23 cellular contexts compared by ENCODE assay signal in genomic region chr12:22668441-22668840, GRCh38.
"Had no signal": no experiment of that assay in that cellular context is flagged by ENCODE, and none has a peak within 500 bp of the region (broad histone marks: within the 10 kb centered on the region; RNA-seq: fewer than 3 reads in every experiment).

No MANE protein-coding gene starts in this region.

- H3K4me1 Mint-ChIP-seq: memory B cell had no signal

- H2AFZ ChIP-seq: hepatocyte had no signal

- H3K27me3 ChIP-seq: dorsolateral prefrontal cortex, esophagus muscularis mucosa, foreskin keratinocyte, gastrocnemius medialis, heart left ventricle, hepatocyte had no signal

- H3K27ac ChIP-seq: coronary artery, dorsolateral prefrontal cortex, esophagus muscularis mucosa, foreskin keratinocyte, gastrocnemius medialis, heart left ventricle, hepatocyte, left ventricle myocardium inferior had no signal

- ATAC-seq: foreskin keratinocyte; gastrocnemius medialis; heart left ventricle; left cardiac atrium; naive thymus-derived CD4-positive, alpha-beta T cell had no signal

- H3K4me3 ChIP-seq: coronary artery, dorsolateral prefrontal cortex, esophagus muscularis mucosa, gastrocnemius medialis, heart left ventricle, hepatocyte, left ventricle myocardium inferior, lung had no signal

- H3K4me3 Mint-ChIP-seq: immature natural killer cell; memory B cell; naive thymus-derived CD4-positive, alpha-beta T cell had no signal

- H3K9me3 Mint-ChIP-seq: immature natural killer cell; memory B cell; naive thymus-derived CD4-positive, alpha-beta T cell had no signal

- H3K27me3 Mint-ChIP-seq: memory B cell; naive thymus-derived CD4-positive, alpha-beta T cell had no signal

- DNase-seq: dermis blood vessel endothelial cell; dorsolateral prefrontal cortex; effector CD4-positive, alpha-beta T cell; effector memory CD4-positive, alpha-beta T cell; foreskin keratinocyte; gastrocnemius medialis; heart left ventricle; hypothalamus; immature natural killer cell; islet precursor cell; left cardiac atrium; left ventricle myocardium inferior; mammary epithelial cell; mesendoderm; midbrain; naive thymus-derived CD4-positive, alpha-beta T cell had no signal

- H3K9me3 ChIP-seq: esophagus muscularis mucosa, gastrocnemius medialis, heart left ventricle, left ventricle myocardium inferior had no signal

- H3K4me2 ChIP-seq: hepatocyte had no signal

- H3K79me2 ChIP-seq: hepatocyte had no signal

- FAIRE-seq: colon, endothelial cell of umbilical vein had no signal

- H3K27ac Mint-ChIP-seq: immature natural killer cell; memory B cell; naive thymus-derived CD4-positive, alpha-beta T cell had no signal

- H3K4me1 ChIP-seq: esophagus muscularis mucosa, gastrocnemius medialis, left ventricle myocardium inferior had no signal
